20 cellular contexts compared by ENCODE assay signal in genomic region chr16:24497405-24497804, GRCh38. TPM values are rescaled to one million over a fixed set of nuclear protein-coding genes. Genes with fewer than 3 reads are reported as not detected.
DNase-seq lines count a peak whose midpoint lies in the region; ATAC-seq and TF ChIP-seq lines count a peak whose summit lies in the region.
"Had no signal": no experiment of that assay in that cellular context is flagged by ENCODE, and none has a peak within 500 bp of the region (broad histone marks: within the 10 kb centered on the region; RNA-seq: fewer than 3 reads in every experiment).

No MANE protein-coding gene starts in this region.

- in situ Hi-C loops in G401 (cut with HindIII; ENCODE audit: low sequenced_read_pairs): no loop called here

- no peaks in the 10 kb centered on the region for H3K9me3 ChIP-seq in SK-N-MC (ENCODE audit: low read depth, low read length)
- H3K9me3 ChIP-seq in psoas muscle: no peaks in the 10 kb centered on the region
- no peaks in the 10 kb centered on the region for H3K9me3 ChIP-seq in prostate gland
- H3K9me3 ChIP-seq: transverse colon had no signal

- H3K36me3 ChIP-seq in SK-N-MC (ENCODE audit: insufficient read depth, low read length) (no peaks in the 10 kb centered on the region), psoas muscle (ENCODE audit: insufficient read depth in 1 of 2, low read depth in 1 of 2) (no peaks in the 10 kb centered on the region), prostate gland (no peaks in the 10 kb centered on the region)
- H3K36me3 ChIP-seq: transverse colon had no signal

- DNase-seq in AG09319 (ENCODE audit: extremely low read depth, low read depth): peak; percentile 14
- peak; percentile 8 for DNase-seq in ELR (ENCODE audit: low read depth)
- peak; percentile 91 for DNase-seq in SK-N-MC (ENCODE audit: low read depth, low spot score)
- peak; percentile 15 for DNase-seq in fibroblast of the aortic adventitia (ENCODE audit: low read depth)
- no peak for DNase-seq in psoas muscle
- no peak for DNase-seq in G401 (ENCODE audit: low spot score)
- DNase-seq in prostate gland (ENCODE audit: low spot score): no peak
- no peak for DNase-seq in iPS-NIHi11 (ENCODE audit: low spot score)
- DNase-seq: activated CD4-positive, alpha-beta T cell treated with anti-CD3 and anti-CD28 coated beads, Interleukin-2, amount 50 U/mL, for 4 hours; activated gamma-delta T cell; cerebellar nuclear complex; effector CD4-positive, alpha-beta T cell; MM.1S; natural killer cell; NCI-H446 treated with DMSO at 0.1 percent for 48 hours; SHP77; stimulated activated CD4-positive, alpha-beta T cell treated with anti-CD3 and anti-CD28 coated beads, Interleukin-2, amount 100 ng/mL, for 24 hours; stimulated activated naive CD8-positive, alpha-beta T cell treated with anti-CD3 and anti-CD28 coated beads, Interleukin-15, amount 100 ng/mL, for 72 hours; transverse colon had no signal

- H3K4me1 ChIP-seq in psoas muscle (no peaks in the 10 kb centered on the region), prostate gland (replicated peaks) (no peaks in the 10 kb centered on the region)
- H3K4me1 ChIP-seq: parathyroid adenoma, transverse colon had no signal

- TF ChIP-seq POLR2A in prostate gland (IDR thresholded peaks at IDR 0.05): no peak

- ATAC-seq in psoas muscle: no peak
- ATAC-seq: natural killer cell; stimulated activated naive CD8-positive, alpha-beta T cell treated with anti-CD3 and anti-CD28 coated beads, Interleukin-15, amount 100 ng/mL, for 72 hours had no signal

- no peak for TF ChIP-seq CTCF in AG09319 (IDR thresholded peaks at IDR 0.05; ENCODE audit: low read depth, low read length)
- no peak for TF ChIP-seq CTCF in fibroblast of the aortic adventitia (IDR thresholded peaks at IDR 0.05; ENCODE audit: insufficient read depth, low read length)
- TF ChIP-seq CTCF in psoas muscle (IDR thresholded peaks at IDR 0.05): no peak
- TF ChIP-seq CTCF in prostate gland (IDR thresholded peaks at IDR 0.05): no peak

- 6 to 21% (median 12%) methylated on average over 3 of the region's 3 CpGs for WGBS in psoas muscle, 3 donors
- WGBS in prostate gland: 16% methylated on average over 3 of the region's 3 CpGs

- H3K27ac ChIP-seq in SK-N-MC (peak overlapping the region; percentile 92), psoas muscle (no peak overlapping the region), prostate gland (no peak overlapping the region)
- H3K27ac ChIP-seq: parathyroid adenoma, transverse colon had no signal

- H3K27me3 ChIP-seq in psoas muscle (ENCODE audit: insufficient read depth in 3 of 3, low read length in 2 of 3): peaks cover 0 to 6% (median 0%) of the 10 kb centered on the region in 3 donors
- no peaks in the 10 kb centered on the region for H3K27me3 ChIP-seq in prostate gland (replicated peaks; ENCODE audit: insufficient read depth)

- H3K9ac ChIP-seq in SK-N-MC (ENCODE audit: insufficient read length): no peak overlapping the region
- H3K9ac ChIP-seq: parathyroid adenoma had no signal

- peak overlapping the region; percentile 31; the same call in 1 of the 2 replicates for H3K4me3 ChIP-seq in SK-N-MC
- H3K4me3 ChIP-seq in fibroblast of the aortic adventitia (ENCODE audit: low read depth, low read length): no peak overlapping the region
- H3K4me3 ChIP-seq in psoas muscle: no peak overlapping the region
- H3K4me3 ChIP-seq in prostate gland: no peak overlapping the region
- H3K4me3 ChIP-seq: transverse colon had no signal

- intact Hi-C loops in psoas muscle (cut with DNase I): no loop called here
- intact Hi-C loops in prostate gland (cut with DNase I): no loop called here

RNA-seq across cellular contexts. Expression of gene RBBP6, which starts 42.0 kb away (rescaled TPM):
- 30.7 and 37.6 TPM in 2 replicates for total RNA-seq in fibroblast of the aortic adventitia (ENCODE audit: low replicate concordance)
- total RNA-seq in psoas muscle: 10 to 100 TPM; 21.8 to 30.7 (median 25.7) TPM
- 10 to 100 TPM; 11.7 to 21.6 (median 15.4) TPM for polyA plus RNA-seq in psoas muscle
- total RNA-seq in G401 (2014; rRNA removed; shearing (Covaris generic)): 9.0 and 26.5 TPM in 2 replicates
- 10 to 100 TPM; 83.2 to 92.7 TPM for total RNA-seq in prostate gland

Comparison
In these comparisons a context has a peak if more than half of its experiments do, and no peak if none do; other contexts are left out.
1. DNase-seq: peak in AG09319 (single experiment), ELR (single experiment), SK-N-MC (single experiment) and fibroblast of the aortic adventitia (single experiment); none in psoas muscle (0 of 2), G401 (single experiment), prostate gland (single experiment) and iPS-NIHi11 (single experiment).